ENCODE assay signal across 16 cellular contexts in the genomic region with DNA sequence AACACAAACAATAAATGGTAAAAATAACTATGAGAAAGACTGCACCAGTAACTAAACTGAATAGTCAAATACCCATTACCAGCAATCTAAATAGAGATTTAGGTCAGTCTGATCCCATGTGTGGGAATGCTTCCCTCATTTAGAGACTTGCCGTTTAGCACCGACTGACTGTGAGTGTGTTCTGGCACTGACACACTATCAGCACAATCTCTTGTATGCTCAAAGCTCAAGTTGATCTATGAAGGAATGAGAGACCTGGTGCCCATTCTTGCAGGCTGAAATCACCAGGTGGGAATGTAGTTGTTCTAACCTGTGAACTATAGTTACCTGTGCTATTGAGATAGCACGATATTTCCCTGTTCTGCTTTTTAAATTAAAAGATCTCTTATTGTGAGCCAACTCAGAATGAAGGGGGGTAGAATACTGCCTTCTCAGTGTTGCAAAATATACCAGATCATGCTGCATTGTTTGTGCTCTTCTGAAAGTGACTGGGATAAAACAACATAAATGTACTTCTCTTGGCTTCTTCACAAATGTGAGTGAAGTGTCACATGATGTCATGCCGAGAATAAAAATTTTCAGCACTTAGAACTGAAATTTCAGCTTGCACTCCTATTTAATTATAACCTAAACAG.
DNase-seq lines count a peak whose midpoint lies in the region; ATAC-seq, FAIRE-seq and TF ChIP-seq lines count a peak whose summit lies in the region.
"Had no signal": no experiment of that assay in that cellular context is flagged by ENCODE, and none has a peak within 500 bp of the region (broad histone marks: within the 10 kb centered on the region; RNA-seq: fewer than 3 reads in every experiment).

No MANE protein-coding gene starts in this region.

- H3K18ac ChIP-seq in trophoblast cell (ENCODE audit: low read length) = no peak overlapping the region

- CTCF ChIA-PET in CD8-positive, alpha-beta memory T cell (lab: Charles Lee) = no interaction called here
- CTCF ChIA-PET in A673 (lab: Charles Lee) = interaction anchor here (0.5 to 1.3 kb wide), 7 partner anchors 13 to 420 kb away, joined by 3 to 10 read pairs (median 3); no protein-coding TSS in a partner anchor

- ATAC-seq in GM18907 (IDR thresholded peaks at IDR 0.05; ENCODE audit: unreplicated experiment) (peak; percentile 20), HG02571 (IDR thresholded peaks at IDR 0.05; ENCODE audit: unreplicated experiment) (peak; percentile 13), HG03565 (IDR thresholded peaks at IDR 0.05; ENCODE audit: unreplicated experiment) (no peak)
- ATAC-seq: activated T-cell treated with anti-CD3 and anti-CD28 coated beads, Interleukin-2, amount 50 U/mL, for 4 hours; stimulated activated memory B cell treated with anti-CD40 and anti-IgM and Interleukin-4, amounts not matched to agents 10 μg/mL and 1 μg/mL and 100 μg/mL, for 72 hours had no signal

- no TSS peak for BruUV-seq in A673 (replicated peaks; lab: Mats Ljungman, UMichigan)

- TF ChIP-seq CTCF in bronchial epithelial cell (IDR thresholded peaks at IDR 0.05; ENCODE audit: insufficient read depth, low read length, severe bottlenecking) (no peak), MM.1S (IDR thresholded peaks at IDR 0.05; ENCODE audit: low read length) (no peak), A673 (conservative IDR thresholded peaks at IDR 0.05; ENCODE audit: low read depth, low read length) (no peak)

- no peaks in the 10 kb centered on the region for H4K20me1 ChIP-seq in MM.1S (ENCODE audit: insufficient read depth, low read length)
- H4K20me1 ChIP-seq: BLaER1 treated with 17β-estradiol and CSF1 and Interleukin-3, amounts not matched to agents 10 nM and 100 nM had no signal

- H2BK5ac ChIP-seq in trophoblast cell (ENCODE audit: low read depth, low read length, poor library complexity) = no peak overlapping the region

- no peaks in the 10 kb centered on the region for H3F3A ChIP-seq in MM.1S (ENCODE audit: insufficient read depth, low read length)

- H3K4me1 ChIP-seq in trophoblast cell (ENCODE audit: control insufficient read depth in 1 of 2, insufficient read depth in 2 of 2, low read length in 2 of 2) = no peaks in the 10 kb centered on the region
- H3K4me1 ChIP-seq in CD8-positive, alpha-beta memory T cell (ENCODE audit: insufficient read depth, low read length) = no peaks in the 10 kb centered on the region
- H3K4me1 ChIP-seq in MM.1S (ENCODE audit: low read length) = 0 out of 2 replicates have a peak, but pooled peaks cover 6% of the 10 kb centered on the region
- H3K4me1 ChIP-seq in A673 (ENCODE audit: insufficient read depth, low read length, poor library complexity, severe bottlenecking) = peaks cover 6% of the 10 kb centered on the region
- H3K4me1 ChIP-seq: foreskin keratinocyte had no signal

- H3K27me3 Mint-ChIP-seq in CD8-positive, alpha-beta memory T cell = peaks cover 0 to 2% of the 10 kb centered on the region in 2 donors
- H3K27me3 Mint-ChIP-seq: stimulated activated memory B cell treated with anti-CD40 and anti-IgM and Interleukin-4, amounts not matched to agents 10 μg/mL and 1 μg/mL and 100 μg/mL, for 72 hours had no signal

- H3K9me3 ChIP-seq in trophoblast cell (ENCODE audit: insufficient read depth, low read depth, low read length) (no peaks in the 10 kb centered on the region), MM.1S (replicated peaks; ENCODE audit: insufficient read depth, low read length) (no peaks in the 10 kb centered on the region), A673 (ENCODE audit: low read depth, low read length, poor library complexity, severe bottlenecking) (no peaks in the 10 kb centered on the region)
- no peaks in the 10 kb centered on the region for H3K9me3 ChIP-seq in CD8-positive, alpha-beta memory T cell (ENCODE audit: low read length)
- H3K9me3 ChIP-seq: BLaER1 treated with 17β-estradiol and CSF1 and Interleukin-3, amounts not matched to agents 10 nM and 100 nM; MG63 had no signal

- no peaks in the 10 kb centered on the region for H3K79me1 ChIP-seq in trophoblast cell (ENCODE audit: low read length)

- H3K9me2 ChIP-seq in MM.1S (replicated peaks; ENCODE audit: insufficient read depth, low read length) = no peaks in the 10 kb centered on the region

- H3K4me1 Mint-ChIP-seq in CD8-positive, alpha-beta memory T cell = no peaks in the 10 kb centered on the region
- H3K4me1 Mint-ChIP-seq: stimulated activated memory B cell treated with anti-CD40 and anti-IgM and Interleukin-4, amounts not matched to agents 10 μg/mL and 1 μg/mL and 100 μg/mL, for 72 hours had no signal

- no peaks in the 10 kb centered on the region for H3K36me3 ChIP-seq in bronchial epithelial cell (ENCODE audit: control insufficient read depth, insufficient read depth, low read length)
- H3K36me3 ChIP-seq in trophoblast cell (ENCODE audit: control insufficient read depth in 1 of 2, insufficient read depth in 2 of 2, low read length in 2 of 2) = no peaks in the 10 kb centered on the region
- H3K36me3 ChIP-seq in CD8-positive, alpha-beta memory T cell (ENCODE audit: insufficient read depth, low read length) = no peaks in the 10 kb centered on the region
- no peaks in the 10 kb centered on the region for H3K36me3 ChIP-seq in MM.1S (replicated peaks; ENCODE audit: insufficient read depth, low read length)
- no peaks in the 10 kb centered on the region for H3K36me3 ChIP-seq in A673 (ENCODE audit: insufficient read depth, low read length, poor library complexity, severe bottlenecking)
- H3K36me3 ChIP-seq: BLaER1 treated with 17β-estradiol and CSF1 and Interleukin-3, amounts not matched to agents 10 nM and 100 nM; MG63 had no signal

- H3K9me3 Mint-ChIP-seq in CD8-positive, alpha-beta memory T cell = peaks cover 2 to 10% (median 4%) of the 10 kb centered on the region in 5 donors

- H3K23ac ChIP-seq in trophoblast cell (ENCODE audit: low read length) = no peak overlapping the region

- DNase-seq in bronchial epithelial cell (ENCODE audit: low read depth) (peak; percentile 14), trophoblast cell (peak; percentile 63 to 82), MM.1S (no peak), A673 (ENCODE audit: low spot score) (no peak)
- DNase-seq in CD8-positive, alpha-beta memory T cell = no peak
- DNase-seq: activated CD4-positive, alpha-beta T cell treated with anti-CD3 and anti-CD28 coated beads for 4 hours; activated T-cell treated with anti-CD3 and anti-CD28 coated beads, Interleukin-2, amount 50 U/mL, for 4 hours; stimulated activated CD4-positive, alpha-beta T cell treated with anti-CD3 and anti-CD28 coated beads, Interleukin-4, amount 100 ng/mL, for 24 hours; T-helper 2 cell had no signal

- intact Hi-C loops in A673 (cut with micrococcal nuclease; ENCODE audit: unreplicated experiment) = loop anchor here (5.0 kb wide), 1 partner anchor 419 kb away; no protein-coding TSS in a partner anchor

- no peak overlapping the region for H4K12ac ChIP-seq in trophoblast cell (ENCODE audit: low read depth, low read length)

- no peak overlapping the region for H2AK5ac ChIP-seq in trophoblast cell (ENCODE audit: low read length)

- H2BK120ac ChIP-seq in trophoblast cell (ENCODE audit: insufficient read depth, low read length, poor library complexity) = no peak overlapping the region

- POLR2A ChIA-PET in CD8-positive, alpha-beta memory T cell (lab: Charles Lee) = no interaction called here
- POLR2A ChIA-PET in A673 (lab: Charles Lee; ENCODE audit: low non-redundant PET) = no interaction called here

- H3K27ac ChIP-seq in trophoblast cell (ENCODE audit: low read depth, low read length) = no peak overlapping the region
- H3K27ac ChIP-seq in CD8-positive, alpha-beta memory T cell (ENCODE audit: low read depth, low read length) = no peak overlapping the region
- no peak overlapping the region for H3K27ac ChIP-seq in MM.1S (ENCODE audit: low read length)
- H3K27ac ChIP-seq in A673 (ENCODE audit: low read depth, low read length, poor library complexity, severe bottlenecking) = no peak overlapping the region
- H3K27ac ChIP-seq: BLaER1 treated with 17β-estradiol and CSF1 and Interleukin-3, amounts not matched to agents 10 nM and 100 nM; foreskin keratinocyte had no signal

- H3K4ac ChIP-seq in trophoblast cell (ENCODE audit: low read depth, low read length) = no peak overlapping the region

- no peak overlapping the region for H3K9ac ChIP-seq in trophoblast cell (ENCODE audit: low read length)
- H3K9ac ChIP-seq in MM.1S (ENCODE audit: low read length) = no peak overlapping the region
- H3K9ac ChIP-seq: BLaER1 treated with 17β-estradiol and CSF1 and Interleukin-3, amounts not matched to agents 10 nM and 100 nM had no signal

- H4K8ac ChIP-seq in trophoblast cell (ENCODE audit: low read depth, low read length) = no peak overlapping the region

- H3K27ac Mint-ChIP-seq in CD8-positive, alpha-beta memory T cell = no peak overlapping the region
- H3K27ac Mint-ChIP-seq: stimulated activated memory B cell treated with anti-CD40 and anti-IgM and Interleukin-4, amounts not matched to agents 10 μg/mL and 1 μg/mL and 100 μg/mL, for 72 hours had no signal

- no peak overlapping the region for H3K4me3 Mint-ChIP-seq in CD8-positive, alpha-beta memory T cell
- H3K4me3 Mint-ChIP-seq: activated T-cell treated with anti-CD3 and anti-CD28 coated beads, Interleukin-2, amount 50 U/mL, for 4 hours; stimulated activated memory B cell treated with anti-CD40 and anti-IgM and Interleukin-4, amounts not matched to agents 10 μg/mL and 1 μg/mL and 100 μg/mL, for 72 hours had no signal

- H3K4me2 ChIP-seq in trophoblast cell (ENCODE audit: low read length) = peak overlapping the region; percentile 11
- H3K4me2 ChIP-seq in MM.1S (ENCODE audit: low read depth, low read length) = no peak overlapping the region
- H3K4me2 ChIP-seq: BLaER1 treated with 17β-estradiol and CSF1 and Interleukin-3, amounts not matched to agents 10 nM and 100 nM had no signal

- no peaks in the 10 kb centered on the region for H3K27me3 ChIP-seq in bronchial epithelial cell (ENCODE audit: control insufficient read depth, insufficient read depth, low read length)
- H3K27me3 ChIP-seq in trophoblast cell (ENCODE audit: insufficient read depth, low read length) = no peaks in the 10 kb centered on the region
- H3K27me3 ChIP-seq in CD8-positive, alpha-beta memory T cell (ENCODE audit: insufficient read depth, low read length, poor library complexity, severe bottlenecking) = no peaks in the 10 kb centered on the region
- H3K27me3 ChIP-seq in MM.1S (replicated peaks; ENCODE audit: insufficient read depth, low read length) = no peaks in the 10 kb centered on the region
- H3K27me3 ChIP-seq in A673 (replicated peaks; ENCODE audit: insufficient read depth, low read depth, low read length, poor library complexity) = no peaks in the 10 kb centered on the region
- H3K27me3 ChIP-seq: BLaER1 treated with 17β-estradiol and CSF1 and Interleukin-3, amounts not matched to agents 10 nM and 100 nM; MG63 had no signal

- H2AFZ ChIP-seq in trophoblast cell (ENCODE audit: insufficient read depth, low read length, poor library complexity) (no peak overlapping the region), MM.1S (ENCODE audit: low read length) (no peak overlapping the region)

- no peaks in the 10 kb centered on the region for H3K36me3 Mint-ChIP-seq in CD8-positive, alpha-beta memory T cell
- H3K36me3 Mint-ChIP-seq: stimulated activated memory B cell treated with anti-CD40 and anti-IgM and Interleukin-4, amounts not matched to agents 10 μg/mL and 1 μg/mL and 100 μg/mL, for 72 hours had no signal

- no peak overlapping the region for H2BK12ac ChIP-seq in trophoblast cell (ENCODE audit: low read length)

- H3K4me3 ChIP-seq in bronchial epithelial cell (ENCODE audit: low read depth, low read length) (no peak overlapping the region), trophoblast cell (ENCODE audit: low read depth, low read length) (no peak overlapping the region), MM.1S (ENCODE audit: low read length) (no peak overlapping the region), A673 (ENCODE audit: low read depth, low read length, poor library complexity, severe bottlenecking) (no peak overlapping the region)
- no peak overlapping the region for H3K4me3 ChIP-seq in CD8-positive, alpha-beta memory T cell (ENCODE audit: low read length)
- H3K4me3 ChIP-seq: BLaER1 treated with 17β-estradiol and CSF1 and Interleukin-3, amounts not matched to agents 10 nM and 100 nM; MG63 had no signal

- H3K14ac ChIP-seq in trophoblast cell (ENCODE audit: low read length) = no peak overlapping the region

- H4K91ac ChIP-seq in trophoblast cell (ENCODE audit: low read depth, low read length) = no peak overlapping the region

- WGBS in trophoblast cell (ENCODE audit: extremely low coverage, insufficient coverage, insufficient read length) = no CpG with 5 or more reads among the region's 4 CpGs

- FAIRE-seq in bronchial epithelial cell (lab: Jason Lieb, UNC) = no peak

- H3K79me2 ChIP-seq in trophoblast cell (ENCODE audit: control insufficient read depth, insufficient read depth, low read length, poor library complexity) (no peaks in the 10 kb centered on the region), MM.1S (ENCODE audit: low read length) (no peaks in the 10 kb centered on the region)

Comparison
In these comparisons a context has a peak if more than half of its experiments do, and no peak if none do; other contexts are left out.
1. DNase-seq: peak in bronchial epithelial cell (single experiment) and trophoblast cell (2 of 2); none in CD8-positive, alpha-beta memory T cell (0 of 5), MM.1S (single experiment) and A673 (single experiment).